12 cellular contexts compared by ENCODE assay signal in the genomic region with DNA sequence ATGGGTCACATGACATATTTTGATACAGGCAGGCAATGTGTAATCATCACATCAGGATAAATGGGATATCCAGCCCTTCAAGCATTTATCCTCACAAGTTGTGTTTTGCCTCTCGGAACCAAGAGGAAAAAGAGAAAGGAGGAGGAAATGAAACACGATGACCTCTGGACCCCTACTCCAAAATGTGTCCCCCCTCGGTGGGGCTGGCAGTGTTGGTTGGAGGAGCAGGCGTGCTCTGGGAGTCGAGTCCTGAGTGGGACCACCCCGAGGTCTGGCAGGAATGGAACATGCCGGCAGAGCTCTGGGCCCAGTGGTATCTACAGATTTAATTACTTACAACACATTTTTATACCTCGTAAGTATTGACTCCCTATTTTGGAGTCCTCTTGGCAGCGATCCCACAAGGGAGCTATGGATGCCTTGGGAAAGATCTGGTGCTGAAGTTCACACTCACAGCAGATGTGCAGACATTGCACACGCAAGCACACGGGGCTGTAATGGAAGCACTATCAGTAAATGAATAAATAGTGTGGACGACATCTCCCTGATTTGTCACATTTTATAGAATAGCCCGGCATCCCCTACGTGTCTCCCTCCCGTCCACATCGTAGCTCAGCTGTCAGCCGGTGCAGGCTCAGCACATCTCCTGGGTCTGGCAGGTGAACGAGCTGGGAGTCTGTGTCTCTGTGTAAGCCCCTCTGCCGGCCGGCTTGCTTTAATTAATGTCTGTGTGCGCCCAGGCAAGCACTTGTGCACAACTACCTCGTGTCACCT.
DNase-seq lines count a peak whose midpoint lies in the region; ATAC-seq and TF ChIP-seq lines count a peak whose summit lies in the region.
"Had no signal": no experiment of that assay in that cellular context is flagged by ENCODE, and none has a peak within 500 bp of the region (broad histone marks: within the 10 kb centered on the region; RNA-seq: fewer than 3 reads in every experiment).

No MANE protein-coding gene starts in this region.

- H3K4me1 Mint-ChIP-seq in neural progenitor cell, result peaks cover 43% of the 10 kb centered on the region

- no peak overlapping the region for H2AFZ ChIP-seq in neural progenitor cell (replicated peaks)

- H3K27ac ChIP-seq in body of pancreas (peak overlapping the region in 3 of 4 donors; percentile 35 to 59 (median 58)), neural progenitor cell (no peak overlapping the region)

- 73 to 84% methylated on average over 22 of the region's 22 CpGs for WGBS in body of pancreas, 2 donors

- H3K4me3 Mint-ChIP-seq in neural progenitor cell, result peak overlapping the region; percentile 54

- TF ChIP-seq POLR2A in body of pancreas (IDR thresholded peaks at IDR 0.05), result no peak

- intact Hi-C loops in body of pancreas (cut with DNase I), result loop anchor here (10.0 kb wide), 1 partner anchor 630 kb away; a partner anchor contains a TSS
- intact Hi-C loops in posterior vena cava (cut with DNase I), result loop anchor here in 1 of 2 donors (5.0 kb wide), 1 partner anchor 632 kb away; a partner anchor contains a TSS

- H3K27me3 Mint-ChIP-seq in neural progenitor cell (ENCODE audit: insufficient read depth, low read depth), result peaks cover 6% of the 10 kb centered on the region

- H3F3A ChIP-seq in neural progenitor cell (ENCODE audit: low read depth), result peaks cover 9% of the 10 kb centered on the region

- H3K4me3 ChIP-seq in body of pancreas (no peak overlapping the region), neural progenitor cell (no peak overlapping the region)
- H3K4me3 ChIP-seq: coronary artery, esophagus squamous epithelium had no signal

- H3K4me1 ChIP-seq in body of pancreas, result peaks cover 29% of the 10 kb centered on the region
- peaks cover 34% of the 10 kb centered on the region for H3K4me1 ChIP-seq in neural progenitor cell

- DNase-seq in ELF-1 (ENCODE audit: low read depth, low spot score) (peak; percentile 26), NCI-H2227 (lab: John Stamatoyannopoulos, UW; ENCODE audit: unreplicated experiment) (peak; percentile 13), body of pancreas (no peak), neural progenitor cell (ENCODE audit: low spot score) (peak; percentile 38), medulla oblongata (ENCODE audit: extremely low spot score) (no peak), DMS 273 treated with DMSO at 0.1 percent for 48 hours (lab: John Stamatoyannopoulos, UW) (no peak), posterior vena cava (ENCODE audit: low spot score) (no peak)
- DNase-seq: amniotic stem cell; esophagus squamous epithelium; NK-92 treated with Interleukin-12 subunit alpha and Interleukin-12 subunit beta, amount 100 ng/mL, for 24 hours had no signal

- H3K4me2 ChIP-seq in neural progenitor cell, result peak overlapping the region; percentile 33

- no peak overlapping the region for H3K9ac ChIP-seq in neural progenitor cell

- no peaks in the 10 kb centered on the region for H3K36me3 Mint-ChIP-seq in neural progenitor cell

- no peaks in the 10 kb centered on the region for H3K79me2 ChIP-seq in neural progenitor cell (ENCODE audit: low read depth)

- H3K9me3 ChIP-seq in body of pancreas, result peaks cover 0 to 7% (median 0%) of the 10 kb centered on the region in 3 donors
- H3K9me3 ChIP-seq in neural progenitor cell (ENCODE audit: low read depth), result no peaks in the 10 kb centered on the region

- peaks cover 8% of the 10 kb centered on the region for H3K9me3 Mint-ChIP-seq in neural progenitor cell

- TF ChIP-seq CTCF in body of pancreas (IDR thresholded peaks at IDR 0.05) (no peak), neural progenitor cell (IDR thresholded peaks at IDR 0.05) (no peak)

- H3K27ac Mint-ChIP-seq in neural progenitor cell, result peak overlapping the region; percentile 31

- ATAC-seq in body of pancreas, result no peak
- ATAC-seq in HG02970 (IDR thresholded peaks at IDR 0.05; ENCODE audit: low FRiP score, unreplicated experiment), result no peak

- H3K27me3 ChIP-seq in body of pancreas (no peaks in the 10 kb centered on the region), neural progenitor cell (no peaks in the 10 kb centered on the region)
- H3K27me3 ChIP-seq: esophagus squamous epithelium had no signal

- H3K36me3 ChIP-seq in body of pancreas (replicated peaks in 1 of 2; ENCODE audit: insufficient read depth in 1 of 2, low read depth in 2 of 2) (no peaks in the 10 kb centered on the region), neural progenitor cell (no peaks in the 10 kb centered on the region)
- H3K36me3 ChIP-seq: esophagus squamous epithelium had no signal

- no peaks in the 10 kb centered on the region for H4K20me1 ChIP-seq in neural progenitor cell (ENCODE audit: low read depth)

Comparison
In these comparisons a context has a peak if more than half of its experiments do, and no peak if none do; other contexts are left out.
1. DNase-seq: peak in ELF-1 (single experiment), NCI-H2227 (single experiment) and neural progenitor cell (single experiment); none in body of pancreas (0 of 4), medulla oblongata (single experiment), DMS 273 treated with DMSO at 0.1 percent for 48 hours (single experiment) and posterior vena cava (single experiment).